In the genomic region with DNA sequence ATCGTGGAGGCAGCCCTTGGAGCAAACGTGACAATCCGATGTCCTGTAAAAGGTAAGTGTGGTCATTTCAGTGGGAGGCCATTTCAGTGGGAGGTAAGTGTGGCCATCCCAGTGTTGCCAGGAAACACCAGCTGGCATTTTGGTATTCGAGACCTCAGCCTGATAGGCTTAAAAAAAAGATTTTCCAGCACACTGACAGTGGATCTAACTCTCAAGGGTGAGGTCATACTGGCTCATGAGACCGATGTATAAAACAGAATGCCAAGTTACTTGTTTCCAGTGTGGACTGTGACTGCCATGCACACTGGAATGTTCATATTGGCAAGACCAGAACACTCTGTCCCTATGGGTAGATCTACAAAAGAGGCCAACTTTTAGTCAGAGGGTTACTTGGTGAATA, we compare ENCODE assay signal across 19 cellular contexts.
"Had no signal": no experiment of that assay in that cellular context is flagged by ENCODE, and none has a peak within 500 bp of the region (broad histone marks: within the 10 kb centered on the region; RNA-seq: fewer than 3 reads in every experiment).

No MANE protein-coding gene starts in this region.

- H3K27me3 ChIP-seq: cardiac muscle cell, dorsolateral prefrontal cortex, left lung, neural progenitor cell, ovary, testis had no signal

- ATAC-seq: activated CD4-positive, alpha-beta T cell treated with anti-CD3 and anti-CD28 coated beads for 36 hours; left lung; sciatic nerve; stimulated activated effector memory CD8-positive, alpha-beta T cell treated with anti-CD3 and anti-CD28 coated beads, Interleukin-12 subunit alpha, Interleukin-12 subunit beta, amount 100 ng/mL, for 72 hours; WTC11 had no signal

- H3K27ac Mint-ChIP-seq: activated CD4-positive, alpha-beta T cell treated with anti-CD3 and anti-CD28 coated beads for 36 hours; activated naive CD4-positive, alpha-beta T cell treated with anti-CD3 and anti-CD28 coated beads, Interleukin-2, amount 50 U/mL, for 24 hours; memory B cell; naive B cell; neural progenitor cell; stimulated activated effector memory CD8-positive, alpha-beta T cell treated with anti-CD3 and anti-CD28 coated beads, Interleukin-12 subunit alpha, Interleukin-12 subunit beta, amount 100 ng/mL, for 72 hours; T-helper 2 cell treated with Interferon-gamma antibody and Interleukin-4, amounts not matched to agents 5 μg/mL and 100 μg/mL, for 36 hours; WTC11 had no signal

- H3K9me3 Mint-ChIP-seq: activated naive CD4-positive, alpha-beta T cell treated with anti-CD3 and anti-CD28 coated beads, Interleukin-2, amount 50 U/mL, for 24 hours; memory B cell; neural progenitor cell; stimulated activated effector memory CD8-positive, alpha-beta T cell treated with anti-CD3 and anti-CD28 coated beads, Interleukin-12 subunit alpha, Interleukin-12 subunit beta, amount 100 ng/mL, for 72 hours; T-helper 2 cell treated with Interferon-gamma antibody and Interleukin-4, amounts not matched to agents 5 μg/mL and 100 μg/mL, for 36 hours; WTC11 had no signal

- H3K9me3 ChIP-seq: left lung, ovary, testis had no signal

- H2AFZ ChIP-seq: neural progenitor cell had no signal

- H3K4me1 Mint-ChIP-seq: activated CD4-positive, alpha-beta T cell treated with anti-CD3 and anti-CD28 coated beads for 36 hours; activated naive CD4-positive, alpha-beta T cell treated with anti-CD3 and anti-CD28 coated beads, Interleukin-2, amount 50 U/mL, for 24 hours; memory B cell; naive B cell; stimulated activated effector memory CD8-positive, alpha-beta T cell treated with anti-CD3 and anti-CD28 coated beads, Interleukin-12 subunit alpha, Interleukin-12 subunit beta, amount 100 ng/mL, for 72 hours; WTC11 had no signal

- H3K4me2 ChIP-seq: neural progenitor cell had no signal

- H3K4me3 ChIP-seq: cardiac muscle cell, dorsolateral prefrontal cortex, left lung, neural progenitor cell, ovary, testis had no signal

- H3K36me3 Mint-ChIP-seq: activated naive CD4-positive, alpha-beta T cell treated with anti-CD3 and anti-CD28 coated beads, Interleukin-2, amount 50 U/mL, for 24 hours; memory B cell; naive B cell; neural progenitor cell; stimulated activated effector memory CD8-positive, alpha-beta T cell treated with anti-CD3 and anti-CD28 coated beads, Interleukin-12 subunit alpha, Interleukin-12 subunit beta, amount 100 ng/mL, for 72 hours; WTC11 had no signal

- DNase-seq: activated CD4-positive, alpha-beta T cell treated with anti-CD3 and anti-CD28 coated beads for 36 hours; activated CD4-positive, alpha-beta T cell treated with anti-CD3 and anti-CD28 coated beads, Interleukin-2, amount 50 U/mL, for 48 hours; activated gamma-delta T cell; hypothalamus; kidney; left lung; naive B cell; ovary; stimulated activated CD4-positive, alpha-beta T cell treated with anti-CD3 and anti-CD28 coated beads, Interleukin-4, amount 100 ng/mL, for 24 hours; testis had no signal

- H3K4me1 ChIP-seq: left lung, neural progenitor cell, testis had no signal

- H3K36me3 ChIP-seq: cardiac muscle cell, left lung, neural progenitor cell, ovary had no signal

- H3K27me3 Mint-ChIP-seq: memory B cell had no signal

- H3K9ac ChIP-seq: neural progenitor cell had no signal

- H3K4me3 Mint-ChIP-seq: activated CD4-positive, alpha-beta T cell treated with anti-CD3 and anti-CD28 coated beads for 36 hours; activated naive CD4-positive, alpha-beta T cell treated with anti-CD3 and anti-CD28 coated beads, Interleukin-2, amount 50 U/mL, for 24 hours; memory B cell; naive B cell; neural progenitor cell; stimulated activated effector memory CD8-positive, alpha-beta T cell treated with anti-CD3 and anti-CD28 coated beads, Interleukin-12 subunit alpha, Interleukin-12 subunit beta, amount 100 ng/mL, for 72 hours; T-helper 2 cell treated with Interferon-gamma antibody and Interleukin-4, amounts not matched to agents 5 μg/mL and 100 μg/mL, for 36 hours; WTC11 had no signal

- H3K27ac ChIP-seq: cardiac muscle cell, dorsolateral prefrontal cortex, left lung, neural progenitor cell, ovary, testis had no signal
